In the genomic region with DNA sequence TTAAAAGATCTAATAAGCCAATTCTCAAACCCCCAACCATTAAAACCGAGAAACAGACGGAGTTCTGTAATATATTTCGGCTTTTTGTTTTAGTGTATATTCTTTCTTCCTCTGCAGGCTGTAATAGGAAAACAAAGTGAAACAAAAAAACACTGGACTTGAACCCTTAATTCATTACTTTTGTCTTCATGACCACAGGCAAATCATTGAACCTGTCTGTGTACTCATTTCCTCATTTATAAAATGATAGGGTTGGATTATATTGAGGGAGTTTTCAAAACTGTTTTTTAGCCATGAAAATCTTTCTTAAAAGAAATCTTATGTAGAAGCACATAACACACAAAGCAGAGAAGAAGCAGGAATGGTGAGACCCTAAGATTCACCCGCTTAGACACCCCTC, we compare ENCODE assay signal across 26 cellular contexts.
"Had no signal": no experiment of that assay in that cellular context is flagged by ENCODE, and none has a peak within 500 bp of the region (broad histone marks: within the 10 kb centered on the region; RNA-seq: fewer than 3 reads in every experiment).

No MANE protein-coding gene starts in this region.

- DNase-seq: dermis blood vessel endothelial cell; effector memory CD4-positive, alpha-beta T cell; foreskin melanocyte; glutamatergic neuron; heart right ventricle; hippocampal formation; kidney glomerular epithelial cell; left ventricle myocardium superior; mesenchymal stem cell; naive thymus-derived CD4-positive, alpha-beta T cell; right cardiac atrium; sigmoid colon; stimulated activated CD4-positive, alpha-beta T cell treated with anti-CD3 and anti-CD28 coated beads, Interleukin-4, amount 100 ng/mL, for 4 hours; stimulated activated naive CD8-positive, alpha-beta T cell treated with anti-CD3 and anti-CD28 coated beads, Interleukin-15, Interleukin-2, amounts not matched to agents 100 U/mL and 50 U/mL, for 24 hours; substantia nigra; tibial artery had no signal

- H2AFZ ChIP-seq: neural progenitor cell had no signal

- H3K9ac ChIP-seq: neural progenitor cell had no signal

- H3K4me2 ChIP-seq: neural progenitor cell had no signal

- H3K4me3 ChIP-seq: coronary artery, esophagus muscularis mucosa, heart right ventricle, lung, mucosa of descending colon, neural progenitor cell, prostate gland, sigmoid colon, testis, tibial artery had no signal

- H3K27me3 ChIP-seq: esophagus muscularis mucosa, heart right ventricle, neural progenitor cell, sigmoid colon, testis had no signal

- FAIRE-seq: endothelial cell of umbilical vein, islet of Langerhans had no signal

- ATAC-seq: heart right ventricle; left colon; left ventricle myocardium superior; naive thymus-derived CD4-positive, alpha-beta T cell; right cardiac atrium; stimulated activated naive CD8-positive, alpha-beta T cell treated with anti-CD3 and anti-CD28 coated beads, Interleukin-15, Interleukin-2, amounts not matched to agents 100 U/mL and 50 U/mL, for 24 hours had no signal

- H3K36me3 ChIP-seq: esophagus muscularis mucosa, heart right ventricle, neural progenitor cell, prostate gland, sigmoid colon, tibial artery had no signal

- H3K4me1 ChIP-seq: esophagus muscularis mucosa, neural progenitor cell, prostate gland, testis, tibial artery had no signal

- H3K9me3 ChIP-seq: esophagus muscularis mucosa, heart right ventricle, mucosa of descending colon, prostate gland, sigmoid colon, testis, tibial artery had no signal

- H3K27ac ChIP-seq: coronary artery, esophagus muscularis mucosa, heart right ventricle, neural progenitor cell, prostate gland, sigmoid colon, testis, tibial artery had no signal
